1 cellular context compared by ENCODE assay signal in the genomic region with DNA sequence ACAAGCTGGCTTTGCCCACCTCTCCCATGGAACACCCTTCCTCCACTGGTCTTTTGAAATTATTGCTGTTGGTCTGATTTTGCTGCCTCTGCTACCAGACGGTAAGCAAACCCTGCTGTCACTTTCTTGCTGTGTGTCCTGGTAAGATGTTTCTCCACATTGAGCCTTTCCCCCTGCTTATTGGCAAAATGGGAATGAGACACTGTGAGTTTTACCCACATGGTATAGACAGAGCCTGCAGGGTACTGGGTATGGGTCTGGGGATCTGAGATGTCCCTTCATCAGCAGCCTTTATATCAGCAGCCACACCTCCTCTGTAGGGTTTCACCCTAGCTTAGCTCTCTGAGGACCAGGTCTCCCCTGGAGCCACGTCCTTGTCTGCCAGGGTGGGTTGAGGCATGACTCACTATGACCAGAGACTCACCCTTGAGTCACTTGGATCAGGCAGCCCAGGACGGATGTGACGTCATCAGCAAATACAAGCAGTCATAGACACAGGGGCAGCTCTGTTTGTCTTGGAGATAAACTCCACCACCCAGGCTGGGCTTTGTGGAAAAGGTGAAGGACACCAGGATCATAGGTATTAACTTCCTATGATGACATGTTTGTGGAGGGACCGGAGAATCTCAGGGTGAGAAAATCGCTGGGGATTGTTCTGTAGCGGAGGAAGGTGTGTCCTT.
TF ChIP-seq lines count a peak whose summit lies in the region.

No MANE protein-coding gene starts in this region.

TF ChIP-seq in HepG2, 621 proteins besides CTCF, POLR2A, EP300 and RAD21 (continued from another document and continues in another):
- TF ChIP-seq, protein P1, sequence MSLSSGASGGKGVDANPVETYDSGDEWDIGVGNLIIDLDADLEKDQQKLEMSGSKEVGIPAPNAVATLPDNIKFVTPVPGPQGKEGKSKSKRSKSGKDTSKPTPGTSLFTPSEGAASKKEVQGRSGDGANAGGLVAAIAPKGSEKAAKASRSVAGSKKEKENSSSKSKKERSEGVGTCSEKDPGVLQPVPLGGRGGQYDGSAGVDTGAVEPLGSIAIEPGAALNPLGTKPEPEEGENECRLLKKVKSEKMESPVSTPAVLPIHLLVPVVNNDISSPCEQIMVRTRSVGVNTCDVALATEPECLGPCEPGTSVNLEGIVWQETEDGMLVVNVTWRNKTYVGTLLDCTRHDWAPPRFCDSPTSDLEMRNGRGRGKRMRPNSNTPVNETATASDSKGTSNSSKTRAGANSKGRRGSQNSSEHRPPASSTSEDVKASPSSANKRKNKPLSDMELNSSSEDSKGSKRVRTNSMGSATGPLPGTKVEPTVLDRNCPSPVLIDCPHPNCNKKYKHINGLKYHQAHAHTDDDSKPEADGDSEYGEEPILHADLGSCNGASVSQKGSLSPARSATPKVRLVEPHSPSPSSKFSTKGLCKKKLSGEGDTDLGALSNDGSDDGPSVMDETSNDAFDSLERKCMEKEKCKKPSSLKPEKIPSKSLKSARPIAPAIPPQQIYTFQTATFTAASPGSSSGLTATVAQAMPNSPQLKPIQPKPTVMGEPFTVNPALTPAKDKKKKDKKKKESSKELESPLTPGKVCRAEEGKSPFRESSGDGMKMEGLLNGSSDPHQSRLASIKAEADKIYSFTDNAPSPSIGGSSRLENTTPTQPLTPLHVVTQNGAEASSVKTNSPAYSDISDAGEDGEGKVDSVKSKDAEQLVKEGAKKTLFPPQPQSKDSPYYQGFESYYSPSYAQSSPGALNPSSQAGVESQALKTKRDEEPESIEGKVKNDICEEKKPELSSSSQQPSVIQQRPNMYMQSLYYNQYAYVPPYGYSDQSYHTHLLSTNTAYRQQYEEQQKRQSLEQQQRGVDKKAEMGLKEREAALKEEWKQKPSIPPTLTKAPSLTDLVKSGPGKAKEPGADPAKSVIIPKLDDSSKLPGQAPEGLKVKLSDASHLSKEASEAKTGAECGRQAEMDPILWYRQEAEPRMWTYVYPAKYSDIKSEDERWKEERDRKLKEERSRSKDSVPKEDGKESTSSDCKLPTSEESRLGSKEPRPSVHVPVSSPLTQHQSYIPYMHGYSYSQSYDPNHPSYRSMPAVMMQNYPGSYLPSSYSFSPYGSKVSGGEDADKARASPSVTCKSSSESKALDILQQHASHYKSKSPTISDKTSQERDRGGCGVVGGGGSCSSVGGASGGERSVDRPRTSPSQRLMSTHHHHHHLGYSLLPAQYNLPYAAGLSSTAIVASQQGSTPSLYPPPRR (CRISPR knock-in tag; IDR thresholded peaks at IDR 0.05; ENCODE audit: borderline replicate concordance): peak; percentile 97
- peak; percentile 93 for TF ChIP-seq ISL2 (CRISPR knock-in tag; IDR thresholded peaks at IDR 0.05)
- TF ChIP-seq TOE1 (CRISPR knock-in tag; IDR thresholded peaks at IDR 0.05): no peak
- peak; percentile 93 for TF ChIP-seq RCOR2 (CRISPR knock-in tag; IDR thresholded peaks at IDR 0.05)
- TF ChIP-seq RBM39 (IDR thresholded peaks at IDR 0.05; ENCODE audit: low read depth, low read length, poor library complexity, severe bottlenecking): no peak
- TF ChIP-seq, protein P2, sequence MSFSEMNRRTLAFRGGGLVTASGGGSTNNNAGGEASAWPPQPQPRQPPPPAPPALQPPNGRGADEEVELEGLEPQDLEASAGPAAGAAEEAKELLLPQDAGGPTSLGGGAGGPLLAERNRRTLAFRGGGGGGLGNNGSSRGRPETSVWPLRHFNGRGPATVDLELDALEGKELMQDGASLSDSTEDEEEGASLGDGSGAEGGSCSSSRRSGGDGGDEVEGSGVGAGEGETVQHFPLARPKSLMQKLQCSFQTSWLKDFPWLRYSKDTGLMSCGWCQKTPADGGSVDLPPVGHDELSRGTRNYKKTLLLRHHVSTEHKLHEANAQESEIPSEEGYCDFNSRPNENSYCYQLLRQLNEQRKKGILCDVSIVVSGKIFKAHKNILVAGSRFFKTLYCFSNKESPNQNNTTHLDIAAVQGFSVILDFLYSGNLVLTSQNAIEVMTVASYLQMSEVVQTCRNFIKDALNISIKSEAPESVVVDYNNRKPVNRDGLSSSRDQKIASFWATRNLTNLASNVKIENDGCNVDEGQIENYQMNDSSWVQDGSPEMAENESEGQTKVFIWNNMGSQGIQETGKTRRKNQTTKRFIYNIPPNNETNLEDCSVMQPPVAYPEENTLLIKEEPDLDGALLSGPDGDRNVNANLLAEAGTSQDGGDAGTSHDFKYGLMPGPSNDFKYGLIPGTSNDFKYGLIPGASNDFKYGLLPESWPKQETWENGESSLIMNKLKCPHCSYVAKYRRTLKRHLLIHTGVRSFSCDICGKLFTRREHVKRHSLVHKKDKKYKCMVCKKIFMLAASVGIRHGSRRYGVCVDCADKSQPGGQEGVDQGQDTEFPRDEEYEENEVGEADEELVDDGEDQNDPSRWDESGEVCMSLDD (CRISPR knock-in tag; IDR thresholded peaks at IDR 0.05; ENCODE audit: borderline replicate concordance): no peak
- peak; percentile 81 for TF ChIP-seq ZFP36 (IDR thresholded peaks at IDR 0.05; ENCODE audit: borderline replicate concordance, low read depth, low read length, partially characterized antibody)
- no peak; the same call in 1 of the 2 replicates for TF ChIP-seq ZNF143 (CRISPR knock-in tag; IDR thresholded peaks at IDR 0.05)
- peak; percentile 92 for TF ChIP-seq BCL6 (CRISPR knock-in tag; IDR thresholded peaks at IDR 0.05)
- TF ChIP-seq, protein P3, sequence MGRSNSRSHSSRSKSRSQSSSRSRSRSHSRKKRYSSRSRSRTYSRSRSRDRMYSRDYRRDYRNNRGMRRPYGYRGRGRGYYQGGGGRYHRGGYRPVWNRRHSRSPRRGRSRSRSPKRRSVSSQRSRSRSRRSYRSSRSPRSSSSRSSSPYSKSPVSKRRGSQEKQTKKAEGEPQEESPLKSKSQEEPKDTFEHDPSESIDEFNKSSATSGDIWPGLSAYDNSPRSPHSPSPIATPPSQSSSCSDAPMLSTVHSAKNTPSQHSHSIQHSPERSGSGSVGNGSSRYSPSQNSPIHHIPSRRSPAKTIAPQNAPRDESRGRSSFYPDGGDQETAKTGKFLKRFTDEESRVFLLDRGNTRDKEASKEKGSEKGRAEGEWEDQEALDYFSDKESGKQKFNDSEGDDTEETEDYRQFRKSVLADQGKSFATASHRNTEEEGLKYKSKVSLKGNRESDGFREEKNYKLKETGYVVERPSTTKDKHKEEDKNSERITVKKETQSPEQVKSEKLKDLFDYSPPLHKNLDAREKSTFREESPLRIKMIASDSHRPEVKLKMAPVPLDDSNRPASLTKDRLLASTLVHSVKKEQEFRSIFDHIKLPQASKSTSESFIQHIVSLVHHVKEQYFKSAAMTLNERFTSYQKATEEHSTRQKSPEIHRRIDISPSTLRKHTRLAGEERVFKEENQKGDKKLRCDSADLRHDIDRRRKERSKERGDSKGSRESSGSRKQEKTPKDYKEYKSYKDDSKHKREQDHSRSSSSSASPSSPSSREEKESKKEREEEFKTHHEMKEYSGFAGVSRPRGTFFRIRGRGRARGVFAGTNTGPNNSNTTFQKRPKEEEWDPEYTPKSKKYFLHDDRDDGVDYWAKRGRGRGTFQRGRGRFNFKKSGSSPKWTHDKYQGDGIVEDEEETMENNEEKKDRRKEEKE (IDR thresholded peaks at IDR 0.05): no peak
- TF ChIP-seq, protein P4, sequence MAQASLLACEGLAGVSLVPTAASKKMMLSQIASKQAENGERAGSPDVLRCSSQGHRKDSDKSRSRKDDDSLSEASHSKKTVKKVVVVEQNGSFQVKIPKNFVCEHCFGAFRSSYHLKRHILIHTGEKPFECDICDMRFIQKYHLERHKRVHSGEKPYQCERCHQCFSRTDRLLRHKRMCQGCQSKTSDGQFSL (CRISPR knock-in tag; IDR thresholded peaks at IDR 0.05): no peak
- no peak for TF ChIP-seq ZNF263 (CRISPR knock-in tag; IDR thresholded peaks at IDR 0.05)
- TF ChIP-seq RFX5 (IDR thresholded peaks at IDR 0.05; ENCODE audit: low read depth, low read length): peak; percentile 80; the same call in 1 of the 2 replicates
- TF ChIP-seq, protein P5, sequence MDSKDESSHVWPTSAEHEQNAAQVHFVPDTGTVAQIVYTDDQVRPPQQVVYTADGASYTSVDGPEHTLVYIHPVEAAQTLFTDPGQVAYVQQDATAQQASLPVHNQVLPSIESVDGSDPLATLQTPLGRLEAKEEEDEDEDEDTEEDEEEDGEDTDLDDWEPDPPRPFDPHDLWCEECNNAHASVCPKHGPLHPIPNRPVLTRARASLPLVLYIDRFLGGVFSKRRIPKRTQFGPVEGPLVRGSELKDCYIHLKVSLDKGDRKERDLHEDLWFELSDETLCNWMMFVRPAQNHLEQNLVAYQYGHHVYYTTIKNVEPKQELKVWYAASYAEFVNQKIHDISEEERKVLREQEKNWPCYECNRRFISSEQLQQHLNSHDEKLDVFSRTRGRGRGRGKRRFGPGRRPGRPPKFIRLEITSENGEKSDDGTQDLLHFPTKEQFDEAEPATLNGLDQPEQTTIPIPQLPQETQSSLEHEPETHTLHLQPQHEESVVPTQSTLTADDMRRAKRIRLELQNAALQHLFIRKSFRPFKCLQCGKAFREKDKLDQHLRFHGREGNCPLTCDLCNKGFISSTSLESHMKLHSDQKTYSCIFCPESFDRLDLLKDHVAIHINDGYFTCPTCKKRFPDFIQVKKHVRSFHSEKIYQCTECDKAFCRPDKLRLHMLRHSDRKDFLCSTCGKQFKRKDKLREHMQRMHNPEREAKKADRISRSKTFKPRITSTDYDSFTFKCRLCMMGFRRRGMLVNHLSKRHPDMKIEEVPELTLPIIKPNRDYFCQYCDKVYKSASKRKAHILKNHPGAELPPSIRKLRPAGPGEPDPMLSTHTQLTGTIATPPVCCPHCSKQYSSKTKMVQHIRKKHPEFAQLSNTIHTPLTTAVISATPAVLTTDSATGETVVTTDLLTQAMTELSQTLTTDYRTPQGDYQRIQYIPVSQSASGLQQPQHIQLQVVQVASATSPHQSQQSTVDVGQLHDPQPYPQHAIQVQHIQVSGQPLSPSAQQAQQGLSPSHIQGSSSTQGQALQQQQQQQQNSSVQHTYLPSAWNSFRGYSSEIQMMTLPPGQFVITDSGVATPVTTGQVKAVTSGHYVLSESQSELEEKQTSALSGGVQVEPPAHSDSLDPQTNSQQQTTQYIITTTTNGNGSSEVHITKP (CRISPR knock-in tag; IDR thresholded peaks at IDR 0.05; ENCODE audit: low read depth): peak; percentile 85
- TF ChIP-seq ZBTB7A (CRISPR knock-in tag; IDR thresholded peaks at IDR 0.05): peak; percentile 20; the same call in 1 of the 2 replicates
- peak; percentile 99 for TF ChIP-seq ZBTB21 (CRISPR knock-in tag; IDR thresholded peaks at IDR 0.05)
- no peak for TF ChIP-seq SRSF4 (IDR thresholded peaks at IDR 0.05; ENCODE audit: low read depth, low read length, poor library complexity, severe bottlenecking)
- TF ChIP-seq ARID5B (CRISPR knock-in tag; IDR thresholded peaks at IDR 0.05): peak; percentile 98
- TF ChIP-seq HOXA9 (CRISPR knock-in tag; IDR thresholded peaks at IDR 0.05; ENCODE audit: borderline replicate concordance): no peak
- TF ChIP-seq ZNF142 (CRISPR knock-in tag; IDR thresholded peaks at IDR 0.05): peak; percentile 13; the same call in 1 of the 2 replicates
- peak; percentile 71 for TF ChIP-seq TBL1XR1 (IDR thresholded peaks at IDR 0.05; ENCODE audit: borderline replicate concordance, low read length, partially characterized antibody)
- TF ChIP-seq POLR2AphosphoS5 (IDR thresholded peaks at IDR 0.05; ENCODE audit: low read depth, low read length): peak; percentile 86
